21 cellular contexts compared by ENCODE assay signal in genomic region chr1:43396059-43396458, GRCh38.
"Had no signal": no experiment of that assay in that cellular context is flagged by ENCODE, and none has a peak within 500 bp of the region (broad histone marks: within the 10 kb centered on the region; RNA-seq: fewer than 3 reads in every experiment).

No MANE protein-coding gene starts in this region.

- H3K4me3 Mint-ChIP-seq: activated B cell treated with CpG ODN at 0.5 μM for 24 hours; activated naive CD8-positive, alpha-beta T cell treated with anti-CD3 and anti-CD28 coated beads for 36 hours; activated T-cell treated with anti-CD3 and anti-CD28 coated beads, Interleukin-2, amount 50 U/mL, for 4 hours; memory B cell; natural killer cell treated with Interleukin-12 subunit alpha and Interleukin-12 subunit beta and Interleukin-15 and Interleukin-18, amount 100 ng/mL, for 72 hours; stimulated activated naive CD8-positive, alpha-beta T cell treated with anti-CD3 and anti-CD28 coated beads, Interleukin-15, Interleukin-2, amounts not matched to agents 100 ng/mL and 50 ng/mL, for 24 hours had no signal

- H3K27me3 Mint-ChIP-seq: activated B cell treated with CpG ODN at 0.5 μM for 24 hours; activated naive CD8-positive, alpha-beta T cell treated with anti-CD3 and anti-CD28 coated beads for 36 hours; memory B cell; natural killer cell treated with Interleukin-12 subunit alpha and Interleukin-12 subunit beta and Interleukin-15 and Interleukin-18, amount 100 ng/mL, for 72 hours; stimulated activated naive CD8-positive, alpha-beta T cell treated with anti-CD3 and anti-CD28 coated beads, Interleukin-15, Interleukin-2, amounts not matched to agents 100 ng/mL and 50 ng/mL, for 24 hours had no signal

- ATAC-seq: activated T-cell treated with anti-CD3 and anti-CD28 coated beads, Interleukin-2, amount 50 U/mL, for 4 hours; gastroesophageal sphincter; natural killer cell treated with Interleukin-12 subunit alpha and Interleukin-12 subunit beta and Interleukin-15 and Interleukin-18, amount 100 ng/mL, for 72 hours; right cardiac atrium had no signal

- H3K9me3 ChIP-seq: gastroesophageal sphincter, ovary, tibial artery had no signal

- DNase-seq: activated B cell treated with CpG ODN at 0.5 μM for 24 hours; activated CD4-positive, alpha-beta T cell treated with anti-CD3 and anti-CD28 coated beads for 4 hours; activated CD4-positive, alpha-beta T cell treated with anti-CD3 and anti-CD28 coated beads, Interleukin-2, amount 50 U/mL, for 48 hours; activated CD8-positive, alpha-beta memory T cell treated with anti-CD3 and anti-CD28 coated beads, Interleukin-2, amount 50 U/mL, for 48 hours; activated naive CD4-positive, alpha-beta T cell; activated naive CD8-positive, alpha-beta T cell treated with anti-CD3 and anti-CD28 coated beads for 36 hours; activated T-cell treated with anti-CD3 and anti-CD28 coated beads, Interleukin-2, amount 50 U/mL, for 4 hours; cortex of kidney; head of caudate nucleus; hypothalamus; ovary; right cardiac atrium; stimulated activated CD4-positive, alpha-beta T cell treated with anti-CD3 and anti-CD28 coated beads, Interleukin-4, amount 100 ng/mL, for 4 hours; substantia nigra; T1000; tibial artery had no signal

- H3K27ac Mint-ChIP-seq: activated B cell treated with CpG ODN at 0.5 μM for 24 hours; activated naive CD8-positive, alpha-beta T cell treated with anti-CD3 and anti-CD28 coated beads for 36 hours; activated T-helper 2 cell treated with anti-CD3 and anti-CD28 coated beads, Interferon-gamma antibody, Interleukin-2, Interleukin-4, amounts not matched to agents 10 μg/mL and 5 μg/mL and 100 μg/mL, durations not matched to agents 14 hours and 24 hours and 36 hours; memory B cell; natural killer cell treated with Interleukin-12 subunit alpha and Interleukin-12 subunit beta and Interleukin-15 and Interleukin-18, amount 100 ng/mL, for 72 hours; stimulated activated naive CD8-positive, alpha-beta T cell treated with anti-CD3 and anti-CD28 coated beads, Interleukin-15, Interleukin-2, amounts not matched to agents 100 ng/mL and 50 ng/mL, for 24 hours had no signal

- H3K4me3 ChIP-seq: gastroesophageal sphincter, ovary, tibial artery had no signal

- H3K9me3 Mint-ChIP-seq: activated B cell treated with CpG ODN at 0.5 μM for 24 hours; activated naive CD8-positive, alpha-beta T cell treated with anti-CD3 and anti-CD28 coated beads for 36 hours; activated T-cell treated with anti-CD3 and anti-CD28 coated beads, Interleukin-2, amount 50 U/mL, for 4 hours; activated T-helper 2 cell treated with anti-CD3 and anti-CD28 coated beads, Interferon-gamma antibody, Interleukin-2, Interleukin-4, amounts not matched to agents 10 μg/mL and 5 μg/mL and 100 μg/mL, durations not matched to agents 14 hours and 24 hours and 36 hours; memory B cell; natural killer cell treated with Interleukin-12 subunit alpha and Interleukin-12 subunit beta and Interleukin-15 and Interleukin-18, amount 100 ng/mL, for 72 hours; stimulated activated naive CD8-positive, alpha-beta T cell treated with anti-CD3 and anti-CD28 coated beads, Interleukin-15, Interleukin-2, amounts not matched to agents 100 ng/mL and 50 ng/mL, for 24 hours had no signal
